In the genomic region with DNA sequence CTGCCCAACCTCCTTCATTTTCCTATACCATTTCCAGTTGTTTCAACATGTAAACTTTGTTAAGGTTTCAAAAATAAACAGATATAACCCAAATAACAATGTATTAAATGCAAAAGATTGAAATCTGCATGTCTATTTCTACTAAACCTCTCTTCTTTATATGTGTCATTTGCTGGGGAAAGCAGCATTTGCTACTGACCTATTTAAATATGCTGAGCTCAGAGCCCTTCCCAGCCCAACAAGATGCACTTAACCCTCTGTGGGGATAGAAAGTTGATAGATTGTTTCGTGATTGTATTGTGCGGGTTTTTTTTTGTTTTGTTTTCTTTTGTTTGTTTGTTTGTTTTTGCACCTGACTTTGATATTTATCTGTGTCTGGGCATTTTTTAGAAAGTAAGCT, we compare ENCODE assay signal across 16 cellular contexts.
DNase-seq lines count a peak whose midpoint lies in the region; ATAC-seq and TF ChIP-seq lines count a peak whose summit lies in the region.
"Had no signal": no experiment of that assay in that cellular context is flagged by ENCODE, and none has a peak within 500 bp of the region (broad histone marks: within the 10 kb centered on the region; RNA-seq: fewer than 3 reads in every experiment).

No MANE protein-coding gene starts in this region.

- no peak overlapping the region for H3K4me3 Mint-ChIP-seq in nephron progenitor cell
- H3K4me3 Mint-ChIP-seq: CD14-positive monocyte; CD8-positive, alpha-beta T cell had no signal

- DNase-seq in cerebellar cortex (ENCODE audit: low spot score), result peak; percentile 52
- DNase-seq in nephron progenitor cell, result no peak
- no peak for DNase-seq in islet precursor cell
- DNase-seq in GF-D8 (lab: John Stamatoyannopoulos, UW), result no peak
- DNase-seq in stimulated activated naive CD8-positive, alpha-beta T cell treated with anti-CD3 and anti-CD28 coated beads, Interleukin-15, Interleukin-2, amounts not matched to agents 100 U/mL and 50 U/mL, for 24 hours, result no peak
- no peak for DNase-seq in iPS-NIHi11 (ENCODE audit: low spot score)
- DNase-seq: CD8-positive, alpha-beta T cell; COR-L47; DMS153; DMS79 treated with DMSO at 0.1 percent for 48 hours; EL; GDM1; IMR-90 had no signal

- H3K27me3 ChIP-seq in HUES48 (ENCODE audit: control insufficient read depth, insufficient read depth, low read length), result no peaks in the 10 kb centered on the region

- no peaks in the 10 kb centered on the region for H3K36me3 ChIP-seq in HUES48 (ENCODE audit: control insufficient read depth, insufficient read depth, low read length)
- H3K36me3 ChIP-seq: HAP-1 had no signal

- H3K27ac ChIP-seq in HUES48 (ENCODE audit: low read depth, low read length), result peak overlapping the region; percentile 51

- no peak for ATAC-seq in stimulated activated naive CD8-positive, alpha-beta T cell treated with anti-CD3 and anti-CD28 coated beads, Interleukin-15, Interleukin-2, amounts not matched to agents 100 U/mL and 50 U/mL, for 24 hours
- ATAC-seq: CD8-positive, alpha-beta T cell had no signal

- peaks cover 54% of the 10 kb centered on the region for H3K4me1 Mint-ChIP-seq in nephron progenitor cell
- H3K4me1 Mint-ChIP-seq: CD14-positive monocyte had no signal

- H3K27ac Mint-ChIP-seq in nephron progenitor cell, result peak overlapping the region; percentile 88
- H3K27ac Mint-ChIP-seq: CD8-positive, alpha-beta T cell had no signal

- H3K9me3 ChIP-seq in HUES48 (ENCODE audit: control insufficient read depth, insufficient read depth, low read length), result no peaks in the 10 kb centered on the region
- H3K9me3 ChIP-seq: HAP-1 had no signal

- H3K9me3 Mint-ChIP-seq in nephron progenitor cell, result peaks cover 5% of the 10 kb centered on the region
- H3K9me3 Mint-ChIP-seq: CD14-positive monocyte had no signal

- no peak overlapping the region for H3K9ac ChIP-seq in HUES48 (ENCODE audit: low read depth, low read length)

- TF ChIP-seq CTCF in nephron progenitor cell (IDR thresholded peaks at IDR 0.05), result no peak

- H3K4me1 ChIP-seq in HUES48 (ENCODE audit: control insufficient read depth, insufficient read depth, low read length), result peaks cover 25% of the 10 kb centered on the region

- H3K4me3 ChIP-seq in HUES48 (ENCODE audit: low read depth, low read length), result no peak overlapping the region
- H3K4me3 ChIP-seq: HAP-1 had no signal

- no peaks in the 10 kb centered on the region for H3K36me3 Mint-ChIP-seq in nephron progenitor cell (ENCODE audit: low read depth)
- H3K36me3 Mint-ChIP-seq: CD14-positive monocyte; CD8-positive, alpha-beta T cell had no signal

- no peaks in the 10 kb centered on the region for H3K27me3 Mint-ChIP-seq in nephron progenitor cell (ENCODE audit: low read depth, poor library complexity)
